Comparison of ENCODE assay signal across 8 cellular contexts in the genomic region with DNA sequence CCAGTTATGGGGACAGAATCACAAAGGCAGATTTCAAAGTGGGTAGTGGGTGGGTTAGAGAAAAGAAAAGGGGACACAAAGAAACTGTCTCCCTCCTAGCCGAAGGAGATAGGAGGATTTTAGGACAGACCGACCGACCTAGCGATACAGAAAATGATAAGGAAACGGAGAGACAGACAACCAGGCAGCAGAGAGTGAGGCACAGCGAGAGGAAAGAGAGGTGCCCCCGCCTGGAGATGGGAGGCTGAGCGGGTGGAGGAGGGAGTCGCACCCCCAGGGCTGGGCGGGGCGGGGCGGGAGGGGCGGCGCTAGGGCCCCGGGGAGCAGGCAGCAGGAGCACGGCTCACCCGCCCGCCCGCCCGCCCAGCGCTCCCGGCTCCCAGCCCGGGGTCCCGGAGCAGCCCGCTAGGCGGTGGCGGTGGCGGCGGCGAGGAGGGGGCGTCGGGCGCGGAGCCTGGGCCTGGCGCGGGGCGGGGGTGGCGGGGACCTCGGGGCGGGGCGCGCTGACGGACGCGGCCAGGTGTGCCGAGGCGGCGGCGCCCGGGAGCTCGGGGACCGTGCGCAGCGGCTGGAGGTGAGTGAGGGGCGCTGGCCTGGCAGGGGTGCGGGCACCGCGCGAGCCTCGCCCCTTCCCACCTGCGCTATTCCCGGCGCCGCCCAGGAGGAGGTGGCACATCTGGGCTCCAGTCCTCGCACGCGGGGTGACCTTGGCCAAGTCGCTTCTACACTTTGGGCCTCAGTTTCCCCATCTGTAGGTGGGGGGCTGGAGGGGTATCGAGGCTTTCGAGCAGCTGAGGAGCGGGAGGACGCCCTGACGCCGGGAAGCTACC. TPM values are rescaled to one million over a fixed set of nuclear protein-coding genes. Genes with fewer than 3 reads are reported as not detected.
DNase-seq lines count a peak whose midpoint lies in the region; ATAC-seq and TF ChIP-seq lines count a peak whose summit lies in the region.

No MANE protein-coding gene starts in this region.

- no peaks in the 10 kb centered on the region for H3K9me3 ChIP-seq in heart right ventricle

- peaks cover 18% of the 10 kb centered on the region for H3K4me1 ChIP-seq in ACC112 (ENCODE audit: control insufficient read depth, insufficient read depth, low read length, unreplicated experiment)
- H3K4me1 ChIP-seq in heart right ventricle, result peaks cover 20 to 88% (median 77%) of the 10 kb centered on the region in 9 donors

- 7% methylated on average over 48 to 70 of the region's 74 CpGs for WGBS in heart right ventricle, 2 donors

- peak overlapping the region; percentile 83 for H3K4me3 Mint-ChIP-seq in activated naive CD4-positive, alpha-beta T cell treated with anti-CD3 and anti-CD28 coated beads, Interleukin-2, amount 50 U/mL, for 24 hours

- H3K4me3 ChIP-seq in ACC112 (ENCODE audit: low read depth, low read length), result peak overlapping the region; percentile 78
- H3K4me3 ChIP-seq in heart right ventricle, result peak overlapping the region; percentile 64 to 99 (median 84)
- peak overlapping the region; percentile 60 for H3K4me3 ChIP-seq in retinal pigment epithelial cell (ENCODE audit: low read length)

- TF ChIP-seq CTCF in heart right ventricle (IDR thresholded peaks at IDR 0.05) (peak in 4 of 9 donors; percentile 16 to 46 (median 26)), retinal pigment epithelial cell (conservative IDR thresholded peaks at IDR 0.05; ENCODE audit: low read depth, low read length) (no peak)

- H3K27ac Mint-ChIP-seq in activated naive CD4-positive, alpha-beta T cell treated with anti-CD3 and anti-CD28 coated beads, Interleukin-2, amount 50 U/mL, for 24 hours, result no peak overlapping the region

- ATAC-seq in heart right ventricle, result peak; percentile 16 to 56 (median 20)
- no peak for ATAC-seq in GM18520 (IDR thresholded peaks at IDR 0.05; ENCODE audit: unreplicated experiment)

- intact Hi-C loops in heart right ventricle (cut with DNase I), result loop anchor here in 4 of 10 donors (2.0 to 5.0 kb wide), 2 partner anchors 16 to 32 kb away; partner anchors contain the start of gene SYNPO (in 2 of the 4)

- peak; percentile 15 for TF ChIP-seq POLR2A in GM19099 (IDR thresholded peaks at IDR 0.05; ENCODE audit: extremely low read depth, insufficient read length, low read depth)

- H2AFZ ChIP-seq in ACC112 (ENCODE audit: low read length, unreplicated experiment), result peak overlapping the region; percentile 40

- H3K79me2 ChIP-seq in ACC112 (ENCODE audit: control insufficient read depth, insufficient read depth, low read length, unreplicated experiment), result no peaks in the 10 kb centered on the region

- H3K27ac ChIP-seq in ACC112 (ENCODE audit: low read depth, low read length), result no peak overlapping the region
- H3K27ac ChIP-seq in heart right ventricle, result peak overlapping the region; percentile 94 to 100 (median 98)

- H3K9me3 Mint-ChIP-seq in activated naive CD4-positive, alpha-beta T cell treated with anti-CD3 and anti-CD28 coated beads, Interleukin-2, amount 50 U/mL, for 24 hours, result no peaks in the 10 kb centered on the region

- no peaks in the 10 kb centered on the region for H3K36me3 Mint-ChIP-seq in activated naive CD4-positive, alpha-beta T cell treated with anti-CD3 and anti-CD28 coated beads, Interleukin-2, amount 50 U/mL, for 24 hours

- H3K27me3 ChIP-seq in ACC112 (ENCODE audit: insufficient read depth, low read length) (peaks cover 4% of the 10 kb centered on the region; the same call in 1 of the 2 replicates), heart right ventricle (peaks cover 0 to 20% (median 0%) of the 10 kb centered on the region in 7 donors)

- peak; percentile 23 for DNase-seq in NAMALWA (ENCODE audit: low spot score)
- peak in 1 of 2 donors; percentile 60 for DNase-seq in heart right ventricle
- DNase-seq in retinal pigment epithelial cell (ENCODE audit: low read depth), result no peak
- no peak for DNase-seq in retina

- no peaks in the 10 kb centered on the region for H3K27me3 Mint-ChIP-seq in activated naive CD4-positive, alpha-beta T cell treated with anti-CD3 and anti-CD28 coated beads, Interleukin-2, amount 50 U/mL, for 24 hours

- H3K36me3 ChIP-seq in ACC112 (ENCODE audit: insufficient read depth, low read length) (no peaks in the 10 kb centered on the region), heart right ventricle (peaks cover 0 to 9% (median 0%) of the 10 kb centered on the region in 9 donors)

- H3K4me1 Mint-ChIP-seq in activated naive CD4-positive, alpha-beta T cell treated with anti-CD3 and anti-CD28 coated beads, Interleukin-2, amount 50 U/mL, for 24 hours, result peaks cover 19% of the 10 kb centered on the region

RNA-seq across cellular contexts. Expression of gene SYNPO, which starts 15.9 kb away (rescaled TPM):
- total RNA-seq in heart right ventricle, result 100 to 1,000 TPM; 589 to 777 (median 703) TPM
- 100 to 1,000 TPM; 129 to 344 TPM for polyA plus RNA-seq in heart right ventricle

RNA-seq across cellular contexts. Expression of gene MYOZ3, which starts 36.5 kb away (rescaled TPM):
- total RNA-seq in heart right ventricle, result 10 to 100 TPM in 2 of 10 donors, 1 to 10 TPM in 8; 4.5 to 12.2 (median 6.0) TPM
- 1 to 10 TPM in 1 of 2 donors, under 1 TPM in 1; 0.91 to 4.1 TPM for polyA plus RNA-seq in heart right ventricle
